In genomic region chr22:20020533-20021195, GRCh38 we compare ENCODE assay signal across 1 cellular context.
TF ChIP-seq lines count a peak whose summit lies in the region.

A gene with protein sequence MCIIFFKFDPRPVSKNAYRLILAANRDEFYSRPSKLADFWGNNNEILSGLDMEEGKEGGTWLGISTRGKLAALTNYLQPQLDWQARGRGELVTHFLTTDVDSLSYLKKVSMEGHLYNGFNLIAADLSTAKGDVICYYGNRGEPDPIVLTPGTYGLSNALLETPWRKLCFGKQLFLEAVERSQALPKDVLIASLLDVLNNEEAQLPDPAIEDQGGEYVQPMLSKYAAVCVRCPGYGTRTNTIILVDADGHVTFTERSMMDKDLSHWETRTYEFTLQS (plus strand): TSS chr22:20021110. CDS start chr22:20036799, 15,689 bp downstream.

TF ChIP-seq in K562, 482 proteins besides CTCF, POLR2A, EP300 and RAD21 (continued from another document and continues in another):
- TF ChIP-seq HDGF (IDR thresholded peaks at IDR 0.05) (no peak), PREB (CRISPR knock-in tag; IDR thresholded peaks at IDR 0.05) (no peak), NFE2 (IDR thresholded peaks at IDR 0.05; ENCODE audit: low read depth) (no peak), MECOM (CRISPR knock-in tag; IDR thresholded peaks at IDR 0.05) (no peak), CHCHD3 (CRISPR knock-in tag; IDR thresholded peaks at IDR 0.05) (peak; percentile 66; the same call in 1 of the 2 replicates), CHD2 (IDR thresholded peaks at IDR 0.05; ENCODE audit: low read depth, low read length) (peak; percentile 92), TGIF2 (CRISPR knock-in tag; IDR thresholded peaks at IDR 0.05) (no peak), ZNF780A (CRISPR knock-in tag; IDR thresholded peaks at IDR 0.05) (no peak), ZNF146 (CRISPR knock-in tag; IDR thresholded peaks at IDR 0.05; ENCODE audit: unreplicated experiment) (no peak), PRPF4 (IDR thresholded peaks at IDR 0.05; ENCODE audit: insufficient read depth, low read depth, low read length, poor library complexity, severe bottlenecking) (no peak), GTF2A2 (tag; IDR thresholded peaks at IDR 0.05) (no peak), NR1H2 (CRISPR knock-in tag; IDR thresholded peaks at IDR 0.05) (no peak), ARID3A (IDR thresholded peaks at IDR 0.05; ENCODE audit: borderline replicate concordance, low read depth, low read length) (peak; percentile 44; the same call in 1 of the 2 replicates), ZNF224 (CRISPR knock-in tag; IDR thresholded peaks at IDR 0.05) (no peak), MXI1 (IDR thresholded peaks at IDR 0.05; ENCODE audit: low read depth, low read length) (0 out of 2 replicates have a peak, but pooled peaks have one; percentile 26), CXXC5 (CRISPR knock-in tag; IDR thresholded peaks at IDR 0.05) (peak; percentile 99), RBM17 (IDR thresholded peaks at IDR 0.05; ENCODE audit: borderline replicate concordance, low read depth, low read length) (no peak), SETDB1 (IDR thresholded peaks at IDR 0.05; ENCODE audit: low read length) (peak; percentile 95), ZNF274 (IDR thresholded peaks at IDR 0.05; ENCODE audit: borderline replicate concordance, low read depth, low read length) (no peak), E2F4 (CRISPR knock-in tag; IDR thresholded peaks at IDR 0.05; ENCODE audit: low read depth) (no peak), PYGO2 (tag; IDR thresholded peaks at IDR 0.05) (no peak), ZNF121 (CRISPR knock-in tag; conservative IDR thresholded peaks at IDR 0.05) (no peak), NELFE (IDR thresholded peaks at IDR 0.05; ENCODE audit: insufficient read depth, insufficient read length) (no peak), ZNF445 (CRISPR knock-in tag; IDR thresholded peaks at IDR 0.05; ENCODE audit: low read depth) (no peak), FOXP4 (CRISPR knock-in tag; IDR thresholded peaks at IDR 0.05; ENCODE audit: borderline replicate concordance) (no peak), MTA3 (IDR thresholded peaks at IDR 0.05; ENCODE audit: borderline replicate concordance) (no peak), ZNF384 (IDR thresholded peaks at IDR 0.05; ENCODE audit: low read depth, low read length) (peak; percentile 5; the same call in 1 of the 2 replicates), ARID1B (IDR thresholded peaks at IDR 0.05) (no peak), TAF9B (IDR thresholded peaks at IDR 0.05; ENCODE audit: partially characterized antibody) (no peak), GTF3C2 (IDR thresholded peaks at IDR 0.05; ENCODE audit: borderline replicate concordance, extremely low read depth, insufficient read length) (no peak), PRMT5 (CRISPR knock-in tag; IDR thresholded peaks at IDR 0.05) (no peak), SAFB2 (IDR thresholded peaks at IDR 0.05; ENCODE audit: borderline replicate concordance, low read depth, low read length, severe bottlenecking) (no peak), ZNF583 (CRISPR knock-in tag; IDR thresholded peaks at IDR 0.05) (no peak), VEZF1 (CRISPR knock-in tag; IDR thresholded peaks at IDR 0.05) (no peak), RBM39 (optimal IDR thresholded peaks at IDR 0.05; ENCODE audit: low read depth, low read length) (no peak), SMC3 (conservative IDR thresholded peaks at IDR 0.05; ENCODE audit: insufficient read depth, low read depth, low read length) (no peak; the same call in 1 of the 2 replicates), GATAD2B (IDR thresholded peaks at IDR 0.05; ENCODE audit: borderline replicate concordance) (no peak), POLR3G (IDR thresholded peaks at IDR 0.05; ENCODE audit: extremely low read depth, insufficient read length, insufficient replicate concordance) (no peak), RHOXF2B (CRISPR knock-in tag; conservative IDR thresholded peaks at IDR 0.05) (peak; percentile 84; the same call in 1 of the 2 replicates), MAFF (IDR thresholded peaks at IDR 0.05; ENCODE audit: low read length) (no peak), SMARCE1 (IDR thresholded peaks at IDR 0.05) (no peak), ZC3H4 (CRISPR knock-in tag; IDR thresholded peaks at IDR 0.05; ENCODE audit: borderline replicate concordance) (no peak)
- TF ChIP-seq, protein P1, sequence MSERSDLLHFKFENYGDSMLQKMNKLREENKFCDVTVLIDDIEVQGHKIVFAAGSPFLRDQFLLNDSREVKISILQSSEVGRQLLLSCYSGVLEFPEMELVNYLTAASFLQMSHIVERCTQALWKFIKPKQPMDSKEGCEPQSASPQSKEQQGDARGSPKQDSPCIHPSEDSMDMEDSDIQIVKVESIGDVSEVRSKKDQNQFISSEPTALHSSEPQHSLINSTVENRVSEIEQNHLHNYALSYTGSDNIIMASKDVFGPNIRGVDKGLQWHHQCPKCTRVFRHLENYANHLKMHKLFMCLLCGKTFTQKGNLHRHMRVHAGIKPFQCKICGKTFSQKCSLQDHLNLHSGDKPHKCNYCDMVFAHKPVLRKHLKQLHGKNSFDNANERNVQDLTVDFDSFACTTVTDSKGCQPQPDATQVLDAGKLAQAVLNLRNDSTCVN (CRISPR knock-in tag; IDR thresholded peaks at IDR 0.05): peak; percentile 96
- TF ChIP-seq, protein P2, sequence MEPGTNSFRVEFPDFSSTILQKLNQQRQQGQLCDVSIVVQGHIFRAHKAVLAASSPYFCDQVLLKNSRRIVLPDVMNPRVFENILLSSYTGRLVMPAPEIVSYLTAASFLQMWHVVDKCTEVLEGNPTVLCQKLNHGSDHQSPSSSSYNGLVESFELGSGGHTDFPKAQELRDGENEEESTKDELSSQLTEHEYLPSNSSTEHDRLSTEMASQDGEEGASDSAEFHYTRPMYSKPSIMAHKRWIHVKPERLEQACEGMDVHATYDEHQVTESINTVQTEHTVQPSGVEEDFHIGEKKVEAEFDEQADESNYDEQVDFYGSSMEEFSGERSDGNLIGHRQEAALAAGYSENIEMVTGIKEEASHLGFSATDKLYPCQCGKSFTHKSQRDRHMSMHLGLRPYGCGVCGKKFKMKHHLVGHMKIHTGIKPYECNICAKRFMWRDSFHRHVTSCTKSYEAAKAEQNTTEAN (CRISPR knock-in tag; IDR thresholded peaks at IDR 0.05): no peak
- TF ChIP-seq, protein P3, sequence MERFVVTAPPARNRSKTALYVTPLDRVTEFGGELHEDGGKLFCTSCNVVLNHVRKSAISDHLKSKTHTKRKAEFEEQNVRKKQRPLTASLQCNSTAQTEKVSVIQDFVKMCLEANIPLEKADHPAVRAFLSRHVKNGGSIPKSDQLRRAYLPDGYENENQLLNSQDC (CRISPR knock-in tag; IDR thresholded peaks at IDR 0.05): peak; percentile 12; the same call in 1 of the 2 replicates
- TF ChIP-seq, protein P4, sequence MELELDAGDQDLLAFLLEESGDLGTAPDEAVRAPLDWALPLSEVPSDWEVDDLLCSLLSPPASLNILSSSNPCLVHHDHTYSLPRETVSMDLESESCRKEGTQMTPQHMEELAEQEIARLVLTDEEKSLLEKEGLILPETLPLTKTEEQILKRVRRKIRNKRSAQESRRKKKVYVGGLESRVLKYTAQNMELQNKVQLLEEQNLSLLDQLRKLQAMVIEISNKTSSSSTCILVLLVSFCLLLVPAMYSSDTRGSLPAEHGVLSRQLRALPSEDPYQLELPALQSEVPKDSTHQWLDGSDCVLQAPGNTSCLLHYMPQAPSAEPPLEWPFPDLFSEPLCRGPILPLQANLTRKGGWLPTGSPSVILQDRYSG (tag; conservative IDR thresholded peaks at IDR 0.05; ENCODE audit: low read depth): no peak
- TF ChIP-seq, protein P5, sequence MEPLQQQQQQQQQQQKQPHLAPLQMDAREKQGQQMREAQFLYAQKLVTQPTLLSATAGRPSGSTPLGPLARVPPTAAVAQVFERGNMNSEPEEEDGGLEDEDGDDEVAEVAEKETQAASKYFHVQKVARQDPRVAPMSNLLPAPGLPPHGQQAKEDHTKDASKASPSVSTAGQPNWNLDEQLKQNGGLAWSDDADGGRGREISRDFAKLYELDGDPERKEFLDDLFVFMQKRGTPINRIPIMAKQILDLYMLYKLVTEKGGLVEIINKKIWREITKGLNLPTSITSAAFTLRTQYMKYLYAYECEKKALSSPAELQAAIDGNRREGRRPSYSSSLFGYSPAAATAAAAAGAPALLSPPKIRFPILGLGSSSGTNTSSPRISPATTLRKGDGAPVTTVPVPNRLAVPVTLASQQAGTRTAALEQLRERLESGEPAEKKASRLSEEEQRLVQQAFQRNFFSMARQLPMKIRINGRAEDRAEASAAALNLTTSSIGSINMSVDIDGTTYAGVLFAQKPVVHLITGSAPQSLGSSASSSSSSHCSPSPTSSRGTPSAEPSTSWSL (CRISPR knock-in tag; IDR thresholded peaks at IDR 0.05; ENCODE audit: borderline replicate concordance): peak; percentile 95; the same call in 1 of the 2 replicates
- TF ChIP-seq, protein P6, sequence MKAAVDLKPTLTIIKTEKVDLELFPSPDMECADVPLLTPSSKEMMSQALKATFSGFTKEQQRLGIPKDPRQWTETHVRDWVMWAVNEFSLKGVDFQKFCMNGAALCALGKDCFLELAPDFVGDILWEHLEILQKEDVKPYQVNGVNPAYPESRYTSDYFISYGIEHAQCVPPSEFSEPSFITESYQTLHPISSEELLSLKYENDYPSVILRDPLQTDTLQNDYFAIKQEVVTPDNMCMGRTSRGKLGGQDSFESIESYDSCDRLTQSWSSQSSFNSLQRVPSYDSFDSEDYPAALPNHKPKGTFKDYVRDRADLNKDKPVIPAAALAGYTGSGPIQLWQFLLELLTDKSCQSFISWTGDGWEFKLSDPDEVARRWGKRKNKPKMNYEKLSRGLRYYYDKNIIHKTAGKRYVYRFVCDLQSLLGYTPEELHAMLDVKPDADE (conservative IDR thresholded peaks at IDR 0.05; ENCODE audit: control insufficient read depth, low read depth, low read length): no peak
